Comparison of ENCODE assay signal across 1 cellular context in genomic region chr2:120868366-120868765, GRCh38.
TF ChIP-seq lines count a peak whose summit lies in the region.

No MANE protein-coding gene starts in this region.

TF ChIP-seq in SK-N-SH treated with all-trans-retinoic acid at 6 μM for 48 hours, 23 proteins besides CTCF, POLR2A, EP300 and RAD21 (continued from another document):
- TF ChIP-seq CREB5 (CRISPR knock-in tag; IDR thresholded peaks at IDR 0.05; ENCODE audit: low read depth) = no peak
